28 cellular contexts compared by ENCODE assay signal in genomic region chr12:68013181-68013580, GRCh38. TPM values are rescaled to one million over a fixed set of nuclear protein-coding genes. Genes with fewer than 3 reads are reported as not detected.
DNase-seq lines count a peak whose midpoint lies in the region; ATAC-seq, FAIRE-seq and TF ChIP-seq lines count a peak whose summit lies in the region.
"Had no signal": no experiment of that assay in that cellular context is flagged by ENCODE, and none has a peak within 500 bp of the region (broad histone marks: within the 10 kb centered on the region; RNA-seq: fewer than 3 reads in every experiment).

No MANE protein-coding gene starts in this region.

- FAIRE-seq in GM12892 (lab: Jason Lieb, UNC): peak; percentile 56
- FAIRE-seq: D721Med, G401.6, HepG2, K562 had no signal

- peaks cover 32 to 57% (median 36%) of the 10 kb centered on the region in 3 donors for H3K4me1 Mint-ChIP-seq in IgD-negative memory B cell
- H3K4me1 Mint-ChIP-seq in activated naive CD8-positive, alpha-beta T cell treated with anti-CD3 and anti-CD28 coated beads, Interleukin-2, amount 50 U/mL, for 24 hours: peaks cover 16% of the 10 kb centered on the region

- DNase-seq in GM12892 (ENCODE audit: insufficient read length) (no peak), myocyte (ENCODE audit: low read depth) (peak; percentile 71), DMS114 treated with DMSO at 0.1 percent for 48 hours (lab: John Stamatoyannopoulos, UW; ENCODE audit: unreplicated experiment) (no peak)
- no peak for DNase-seq in activated naive CD8-positive, alpha-beta T cell treated with anti-CD3 and anti-CD28 coated beads, Interleukin-2, amount 50 U/mL, for 24 hours
- DNase-seq: BE2C; CD4-positive, CD25-positive, alpha-beta regulatory T cell; DMS53; NCI-H1092 treated with DMSO at 0.1 percent for 48 hours; NCI-H187; NCI-H2081 treated with DMSO at 0.1 percent for 48 hours; NCI-H446; NCI-H524 treated with DMSO at 0.1 percent for 48 hours; NCI-H774; PC-3; SK-N-SH; SW 1271; T-helper 17 cell had no signal

- no peak for ATAC-seq in HG02840 (IDR thresholded peaks at IDR 0.05; ENCODE audit: low FRiP score, unreplicated experiment)
- no peak for ATAC-seq in activated naive CD8-positive, alpha-beta T cell treated with anti-CD3 and anti-CD28 coated beads, Interleukin-2, amount 50 U/mL, for 24 hours
- no peak for ATAC-seq in HG03097 (IDR thresholded peaks at IDR 0.05; ENCODE audit: low FRiP score, unreplicated experiment)
- ATAC-seq: HCT116, HepG2, K562, PC-3, T-helper 17 cell had no signal

- no peak for TF ChIP-seq POLR2A in GM12892 (IDR thresholded peaks at IDR 0.05; ENCODE audit: low read depth, low read length)

- no peaks in the 10 kb centered on the region for H3K9me3 Mint-ChIP-seq in IgD-negative memory B cell
- no peaks in the 10 kb centered on the region for H3K9me3 Mint-ChIP-seq in activated naive CD8-positive, alpha-beta T cell treated with anti-CD3 and anti-CD28 coated beads, Interleukin-2, amount 50 U/mL, for 24 hours

- peak overlapping the region in 2 of 3 donors; percentile 2 to 90 for H3K27ac Mint-ChIP-seq in IgD-negative memory B cell
- no peak overlapping the region for H3K27ac Mint-ChIP-seq in activated naive CD8-positive, alpha-beta T cell treated with anti-CD3 and anti-CD28 coated beads, Interleukin-2, amount 50 U/mL, for 24 hours
- H3K27ac Mint-ChIP-seq: T-helper 17 cell had no signal

- peak overlapping the region in 2 of 4 donors; percentile 2 to 86 for H3K4me3 Mint-ChIP-seq in IgD-negative memory B cell
- no peak overlapping the region for H3K4me3 Mint-ChIP-seq in activated naive CD8-positive, alpha-beta T cell treated with anti-CD3 and anti-CD28 coated beads, Interleukin-2, amount 50 U/mL, for 24 hours
- H3K4me3 Mint-ChIP-seq: CD4-positive, CD25-positive, alpha-beta regulatory T cell; T-helper 17 cell had no signal

- H3K27me3 Mint-ChIP-seq in IgD-negative memory B cell: no peaks in the 10 kb centered on the region
- no peaks in the 10 kb centered on the region for H3K27me3 Mint-ChIP-seq in activated naive CD8-positive, alpha-beta T cell treated with anti-CD3 and anti-CD28 coated beads, Interleukin-2, amount 50 U/mL, for 24 hours
- H3K27me3 Mint-ChIP-seq: CD4-positive, CD25-positive, alpha-beta regulatory T cell; T-helper 17 cell had no signal

- H3K36me3 Mint-ChIP-seq in IgD-negative memory B cell: peaks cover 9% of the 10 kb centered on the region
- H3K36me3 Mint-ChIP-seq in activated naive CD8-positive, alpha-beta T cell treated with anti-CD3 and anti-CD28 coated beads, Interleukin-2, amount 50 U/mL, for 24 hours (ENCODE audit: low read depth): no peaks in the 10 kb centered on the region

RNA-seq across cellular contexts. Expression of gene IFNG-AS1, which starts 23.9 kb away (rescaled TPM):
- polyA plus RNA-seq in GM12892 (2012; ENCODE audit: missing spikeins): 1.5 TPM
- 21.1 TPM for polyA plus RNA-seq in IgD-negative memory B cell
- 1.8 TPM in 1 of 2 replicates, not detected in the other for total RNA-seq in myocyte
- 0.11 TPM for polyA plus RNA-seq in myocyte (2012)
- total RNA-seq: A673, H4, HepG2, HT1080, K562, PC-3 had no signal
- polyA plus RNA-seq: HepG2, K562, SK-N-SH had no signal
